ENCODE assay signal across 1 cellular context in genomic region chr14:99876406-99876805, GRCh38.
TF ChIP-seq lines count a peak whose summit lies in the region.

No MANE protein-coding gene starts in this region.

TF ChIP-seq in H1, 55 proteins besides CTCF, POLR2A, EP300 and RAD21:
- TF ChIP-seq CHD1 (IDR thresholded peaks at IDR 0.05; ENCODE audit: low read depth, low read length) (no peak), RFX5 (IDR thresholded peaks at IDR 0.05; ENCODE audit: borderline replicate concordance, low read depth, low read length) (no peak), CREB1 (IDR thresholded peaks at IDR 0.05) (no peak), MAX (IDR thresholded peaks at IDR 0.05) (no peak)
